ENCODE assay signal across 17 cellular contexts in the genomic region with DNA sequence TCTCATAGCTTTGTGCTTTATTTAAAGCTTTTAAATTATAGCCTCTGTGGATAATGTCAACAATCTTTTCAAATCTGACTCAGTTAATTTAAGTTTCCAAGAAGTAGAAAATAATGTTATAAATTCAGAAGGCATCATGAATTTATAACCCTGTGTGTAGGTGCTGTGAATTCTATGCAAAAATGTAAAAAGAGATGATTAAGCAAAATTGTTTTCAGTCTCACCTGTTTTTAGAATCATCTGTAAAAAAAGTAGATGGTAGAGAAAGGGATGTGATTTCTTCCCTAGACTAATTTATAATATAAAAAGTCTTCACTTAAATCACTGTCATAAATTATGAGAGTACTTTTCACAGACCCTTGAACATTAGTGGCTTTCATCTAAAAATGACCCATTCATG.
A peak's percentile ranks its signal among the peaks of the same experiment; 100 is the strongest.
DNase-seq lines count a peak whose midpoint lies in the region; ATAC-seq, FAIRE-seq and TF ChIP-seq lines count a peak whose summit lies in the region.
"Had no signal": no experiment of that assay in that cellular context is flagged by ENCODE, and none has a peak within 500 bp of the region (broad histone marks: within the 10 kb centered on the region; RNA-seq: fewer than 3 reads in every experiment).

No MANE protein-coding gene starts in this region.

- H3K14ac ChIP-seq in IMR-90 (replicated peaks; ENCODE audit: low read depth, low read length) (no peak overlapping the region), trophoblast cell (ENCODE audit: low read length) (no peak overlapping the region)

- no peak overlapping the region for H4K91ac ChIP-seq in IMR-90 (ENCODE audit: insufficient read depth, low read depth, low read length)
- no peak overlapping the region for H4K91ac ChIP-seq in trophoblast cell (ENCODE audit: low read depth, low read length)

- H3K79me2 ChIP-seq in K562 (ENCODE audit: control insufficient read depth, insufficient read depth, low read length) (no peaks in the 10 kb centered on the region), neural cell (replicated peaks; ENCODE audit: insufficient read depth, low read length) (no peaks in the 10 kb centered on the region), trophoblast cell (ENCODE audit: control insufficient read depth, insufficient read depth, low read length, poor library complexity) (no peaks in the 10 kb centered on the region)

- no peaks in the 10 kb centered on the region for H3K9me3 ChIP-seq in A549
- no peaks in the 10 kb centered on the region for H3K9me3 ChIP-seq in IMR-90 (ENCODE audit: control insufficient read depth, insufficient read depth, low read length)
- no peaks in the 10 kb centered on the region for H3K9me3 ChIP-seq in K562 (replicated peaks; ENCODE audit: control insufficient read depth, insufficient read depth, low read depth, low read length)
- no peaks in the 10 kb centered on the region for H3K9me3 ChIP-seq in neural cell (ENCODE audit: low read length)
- no peaks in the 10 kb centered on the region for H3K9me3 ChIP-seq in trophoblast cell (ENCODE audit: insufficient read depth, low read depth, low read length)
- H3K9me3 ChIP-seq: HAP-1 had no signal

- H3K4me2 ChIP-seq in A549 = no peak overlapping the region
- H3K4me2 ChIP-seq in IMR-90 (ENCODE audit: low read depth, low read length) = no peak overlapping the region
- no peak overlapping the region for H3K4me2 ChIP-seq in K562 (ENCODE audit: insufficient read depth, low read length)
- peak overlapping the region; percentile 20 for H3K4me2 ChIP-seq in neural cell (ENCODE audit: low read length)
- H3K4me2 ChIP-seq in trophoblast cell (ENCODE audit: low read length) = no peak overlapping the region

- no peak overlapping the region for H2AK9ac ChIP-seq in IMR-90 (replicated peaks; ENCODE audit: low read depth, low read length, poor library complexity)

- H3K4me3 ChIP-seq in A549 (no peak overlapping the region), IMR-90 (ENCODE audit: insufficient read depth, low read depth, low read length) (no peak overlapping the region), K562 (no peak overlapping the region), neural cell (ENCODE audit: low read length) (no peak overlapping the region), trophoblast cell (ENCODE audit: low read depth, low read length) (no peak overlapping the region)
- H3K4me3 ChIP-seq: HAP-1 had no signal

- H3K27ac ChIP-seq in A549 = no peak overlapping the region
- H3K27ac ChIP-seq in IMR-90 (ENCODE audit: insufficient read depth, low read length) = no peak overlapping the region
- no peak overlapping the region for H3K27ac ChIP-seq in K562 (ENCODE audit: extremely low read depth, low read depth, low read length)
- H3K27ac ChIP-seq in neural cell (ENCODE audit: low read length) = no peak overlapping the region
- H3K27ac ChIP-seq in trophoblast cell (ENCODE audit: low read depth, low read length) = no peak overlapping the region

- no peak overlapping the region for H4K5ac ChIP-seq in IMR-90 (ENCODE audit: low read depth, low read length)

- no peak for DNase-seq in A549 (ENCODE audit: low read depth in 1 of 2, low spot score in 1 of 2)
- DNase-seq in IMR-90 = no peak
- DNase-seq in K562 (ENCODE audit: extremely low read depth in 1 of 4, low spot score in 3 of 4) = no peak
- DNase-seq in posterior cingulate gyrus = no peak
- DNase-seq in trophoblast cell = no peak
- DNase-seq: CD8-positive, alpha-beta T cell; COR-L47; DMS153; DND-41; GDM1 had no signal

- POLR2A ChIA-PET in A549 (lab: Yijun Ruan, JAX) (no interaction called here), IMR-90 (lab: Charles Lee; ENCODE audit: unreplicated experiment) (no interaction called here), K562 (lab: Yijun Ruan, JAX) (interaction anchor here (0.9 kb wide), 1 partner anchor 12 kb away, joined by 6 read pairs; no protein-coding TSS in a partner anchor)

- TF ChIP-seq RAD21 in A549 (conservative IDR thresholded peaks at IDR 0.05 in 1 of 2, IDR thresholded peaks at IDR 0.05 in 1 of 2) = no peak
- TF ChIP-seq RAD21 in IMR-90 (IDR thresholded peaks at IDR 0.05; ENCODE audit: low read length) = no peak
- no peak for TF ChIP-seq RAD21 in K562 (CRISPR knock-in tag; conservative IDR thresholded peaks at IDR 0.05 in 1 of 2, IDR thresholded peaks at IDR 0.05 in 1 of 2)
- TF ChIP-seq RAD21 in neural cell (conservative IDR thresholded peaks at IDR 0.05) = no peak

- ATAC-seq in A549 = no peak
- ATAC-seq in IMR-90 (ENCODE audit: low read depth) = no peak
- no peak for ATAC-seq in K562
- ATAC-seq: CD8-positive, alpha-beta T cell had no signal

- H3F3A ChIP-seq in neural cell (ENCODE audit: insufficient read depth, low read length, poor library complexity, severe bottlenecking) = peaks cover 3% of the 10 kb centered on the region

- H3K36me3 ChIP-seq in IMR-90 (ENCODE audit: control insufficient read depth, insufficient read depth, low read length) (no peaks in the 10 kb centered on the region), K562 (ENCODE audit: control insufficient read depth, insufficient read depth, low read length) (no peaks in the 10 kb centered on the region; the same call in 2 of the 3 replicates), neural cell (ENCODE audit: insufficient read depth, low read length) (peaks cover 4% of the 10 kb centered on the region), trophoblast cell (ENCODE audit: control insufficient read depth in 1 of 2, insufficient read depth in 2 of 2, low read length in 2 of 2) (peaks cover 2 to 3% of the 10 kb centered on the region in 2 experiments)
- H3K36me3 ChIP-seq: HAP-1 had no signal

- no peak overlapping the region for H4K12ac ChIP-seq in trophoblast cell (ENCODE audit: low read depth, low read length)

- H3K4ac ChIP-seq in IMR-90 (ENCODE audit: low read depth, low read length) = no peak overlapping the region
- no peak overlapping the region for H3K4ac ChIP-seq in trophoblast cell (ENCODE audit: low read depth, low read length)

- TF ChIP-seq CTCF in A549 (IDR thresholded peaks at IDR 0.05) (no peak), IMR-90 (conservative IDR thresholded peaks at IDR 0.05; ENCODE audit: low read depth, low read length) (no peak), K562 (IDR thresholded peaks at IDR 0.05 in 2 of 3, conservative IDR thresholded peaks at IDR 0.05 in 1 of 3; ENCODE audit: insufficient read depth in 2 of 3, low read depth in 1 of 3, low read length in 3 of 3) (no peak), neural cell (IDR thresholded peaks at IDR 0.05; ENCODE audit: poor library complexity, severe bottlenecking) (no peak)

- no peaks in the 10 kb centered on the region for H3K9me2 ChIP-seq in neural cell (ENCODE audit: insufficient read depth, low read length)

- no peak for FAIRE-seq in A549 (lab: Jason Lieb, UNC)
- no peak for FAIRE-seq in K562 (lab: Jason Lieb, UNC)
- FAIRE-seq: D721Med, GM12892, GM19239, H1, HTR-8/SVneo had no signal

- H2AFZ ChIP-seq in IMR-90 (replicated peaks; ENCODE audit: low read length, poor library complexity) = no peak overlapping the region
- H2AFZ ChIP-seq in K562 (ENCODE audit: low read depth, low read length) = no peak overlapping the region
- no peak overlapping the region for H2AFZ ChIP-seq in neural cell (ENCODE audit: low read depth, low read length)
- H2AFZ ChIP-seq in trophoblast cell (ENCODE audit: insufficient read depth, low read length, poor library complexity) = no peak overlapping the region

- no peak overlapping the region for H3K18ac ChIP-seq in IMR-90 (ENCODE audit: low read depth, low read length)
- H3K18ac ChIP-seq in trophoblast cell (ENCODE audit: low read length) = no peak overlapping the region

- in situ Hi-C loops in IMR-90 (cut with MboI; ENCODE audit: low sequenced_read_pairs) (no loop called here), K562 (cut with MboI) (no loop called here)

- H3K27me3 ChIP-seq in IMR-90 (ENCODE audit: control insufficient read depth, insufficient read depth, low read length) (no peaks in the 10 kb centered on the region), K562 (ENCODE audit: control insufficient read depth in 2 of 2, insufficient read depth in 2 of 2, low read length in 2 of 2) (no peaks in the 10 kb centered on the region), neural cell (ENCODE audit: insufficient read depth, low read depth, low read length) (no peaks in the 10 kb centered on the region), trophoblast cell (ENCODE audit: insufficient read depth, low read length) (no peaks in the 10 kb centered on the region)

- H2BK15ac ChIP-seq in IMR-90 (ENCODE audit: low read depth, low read length) = no peak overlapping the region

- H4K8ac ChIP-seq in IMR-90 (ENCODE audit: low read depth in 2 of 2, low read length in 2 of 2) = no peak overlapping the region
- H4K8ac ChIP-seq in trophoblast cell (ENCODE audit: low read depth, low read length) = no peak overlapping the region

- dilution Hi-C loops in IMR-90 (cut with HindIII; ENCODE audit: low sequenced_read_pairs, unreplicated experiment) = no loop called here

- intact Hi-C loops in IMR-90 (cut with micrococcal nuclease) (no loop called here), K562 (cut with micrococcal nuclease) (no loop called here), posterior cingulate gyrus (cut with DNase I) (no loop called here)

- H2AK5ac ChIP-seq in IMR-90 (ENCODE audit: low read depth, low read length) = no peak overlapping the region
- no peak overlapping the region for H2AK5ac ChIP-seq in trophoblast cell (ENCODE audit: low read length)

- no peak overlapping the region for H3K56ac ChIP-seq in IMR-90 (ENCODE audit: extremely low read depth, insufficient read depth, low read length)

- H3K4me1 ChIP-seq in A549 (no peaks in the 10 kb centered on the region), IMR-90 (ENCODE audit: control insufficient read depth, insufficient read depth, low read length) (no peaks in the 10 kb centered on the region), K562 (replicated peaks in 1 of 2; ENCODE audit: control insufficient read depth in 2 of 2, insufficient read depth in 2 of 2, low read length in 2 of 2) (peaks cover 0 to 13% of the 10 kb centered on the region in 2 experiments; a peak in 3 of 5 replicates), trophoblast cell (ENCODE audit: control insufficient read depth in 1 of 2, insufficient read depth in 2 of 2, low read length in 2 of 2) (no peaks in the 10 kb centered on the region)
- H3K4me1 ChIP-seq: HAP-1 had no signal

- CTCF ChIA-PET in A549 (lab: Yijun Ruan, JAX) = no interaction called here
- CTCF ChIA-PET in IMR-90 (lab: Yijun Ruan, JAX) = interaction anchor here (0.8 kb wide), 1 partner anchor 12 kb away, joined by 3 read pairs; no protein-coding TSS in a partner anchor
- CTCF ChIA-PET in K562 (lab: Yijun Ruan, JAX; ENCODE audit: low intra/inter-chr PET ratio) = no interaction called here

- H3K23ac ChIP-seq in IMR-90 (ENCODE audit: low read depth, low read length) = no peak overlapping the region
- H3K23ac ChIP-seq in trophoblast cell (ENCODE audit: low read length) = no peak overlapping the region

- no peak for TF ChIP-seq EP300 in A549 (IDR thresholded peaks at IDR 0.05)
- TF ChIP-seq EP300 in K562 (IDR thresholded peaks at IDR 0.05; ENCODE audit: low read length) = no peak
- no peak for TF ChIP-seq EP300 in neural cell (conservative IDR thresholded peaks at IDR 0.05; ENCODE audit: poor library complexity, severe bottlenecking)

- TF ChIP-seq POLR2A in A549 (IDR thresholded peaks at IDR 0.05; ENCODE audit: low read length) = no peak
- TF ChIP-seq POLR2A in IMR-90 (IDR thresholded peaks at IDR 0.05; ENCODE audit: low read depth, low read length) = no peak
- no peak for TF ChIP-seq POLR2A in K562 (conservative IDR thresholded peaks at IDR 0.05)

- H2BK5ac ChIP-seq in IMR-90 (ENCODE audit: low read depth, low read length, poor library complexity, severe bottlenecking) (no peak overlapping the region), trophoblast cell (ENCODE audit: low read depth, low read length, poor library complexity) (no peak overlapping the region)

- BruUV-seq in IMR-90 (replicated peaks; lab: Mats Ljungman, UMichigan) (no TSS peak), K562 (replicated peaks; lab: Mats Ljungman, UMichigan) (no TSS peak)

- H3K79me1 ChIP-seq in IMR-90 (ENCODE audit: low read depth in 1 of 2, low read length in 2 of 2) (no peaks in the 10 kb centered on the region), trophoblast cell (ENCODE audit: low read length) (no peaks in the 10 kb centered on the region)

- H3K9ac ChIP-seq in IMR-90 (ENCODE audit: low read depth, low read length) (no peak overlapping the region), K562 (ENCODE audit: insufficient read depth in 1 of 2, low read depth in 2 of 2, low read length in 2 of 2) (no peak overlapping the region), neural cell (ENCODE audit: low read length) (no peak overlapping the region), trophoblast cell (ENCODE audit: low read length) (no peak overlapping the region)

- H4K20me1 ChIP-seq in IMR-90 (ENCODE audit: insufficient read depth, low read length) (no peaks in the 10 kb centered on the region), K562 (replicated peaks; ENCODE audit: control insufficient read depth, insufficient read depth, low read length) (no peaks in the 10 kb centered on the region), neural cell (ENCODE audit: insufficient read depth) (no peaks in the 10 kb centered on the region)

- H3K9me1 ChIP-seq in IMR-90 (ENCODE audit: insufficient read depth, low read length) = no peaks in the 10 kb centered on the region
- H3K9me1 ChIP-seq in K562 (ENCODE audit: control insufficient read depth, insufficient read depth, low read length) = no peaks in the 10 kb centered on the region

- H2BK20ac ChIP-seq in IMR-90 (ENCODE audit: low read depth, low read length) = no peak overlapping the region

- H2BK120ac ChIP-seq in IMR-90 (ENCODE audit: low read depth, low read length) = no peak overlapping the region
- H2BK120ac ChIP-seq in trophoblast cell (ENCODE audit: insufficient read depth, low read length, poor library complexity) = no peak overlapping the region

- no peak overlapping the region for H2BK12ac ChIP-seq in trophoblast cell (ENCODE audit: low read length)

Comparison
In these comparisons a context has a peak if more than half of its experiments do, and no peak if none do; other contexts are left out.
1. Of the 35 proteins assayed by ChIP-seq in both K562 and A549: peak only in K562: none; only in A549: none; in both: MAFK; in neither: 34.